9 cellular contexts compared by ENCODE assay signal in genomic region chr17:27380551-27380950, GRCh38.
DNase-seq lines count a peak whose midpoint lies in the region; ATAC-seq and TF ChIP-seq lines count a peak whose summit lies in the region.
"Had no signal": no experiment of that assay in that cellular context is flagged by ENCODE, and none has a peak within 500 bp of the region (broad histone marks: within the 10 kb centered on the region; RNA-seq: fewer than 3 reads in every experiment).

No MANE protein-coding gene starts in this region.

- no peaks in the 10 kb centered on the region for H3K36me3 ChIP-seq in neuron (ENCODE audit: insufficient read depth, low read length)
- no peaks in the 10 kb centered on the region for H3K36me3 ChIP-seq in tibial artery

- peak overlapping the region; percentile 58 to 86 for H3K27ac ChIP-seq in coronary artery
- peak overlapping the region; percentile 60 to 73 for H3K27ac ChIP-seq in tibial artery

- intact Hi-C loops in tibial artery (cut with DNase I; ENCODE audit: low total_unique reads) = loop anchor here (10.0 kb wide), 1 partner anchor 54 kb away; no protein-coding TSS in a partner anchor

- peak overlapping the region; percentile 70 for H3K4me3 ChIP-seq in coronary artery
- no peak overlapping the region for H3K4me3 ChIP-seq in neuron (ENCODE audit: low read length)
- peak overlapping the region; percentile 31 to 44 for H3K4me3 ChIP-seq in tibial artery

- TF ChIP-seq CTCF in coronary artery (IDR thresholded peaks at IDR 0.05) = no peak
- TF ChIP-seq CTCF in tibial artery (IDR thresholded peaks at IDR 0.05) = no peak

- ATAC-seq in HG02840 (IDR thresholded peaks at IDR 0.05; ENCODE audit: low FRiP score, unreplicated experiment) = no peak

- no peaks in the 10 kb centered on the region for H3K27me3 ChIP-seq in neuron (ENCODE audit: insufficient read depth, low read length)
- H3K27me3 ChIP-seq in tibial artery = no peaks in the 10 kb centered on the region

- H2AFZ ChIP-seq in neuron (ENCODE audit: low read depth, low read length) = peak overlapping the region; percentile 87

- no peaks in the 10 kb centered on the region for H3K9me3 ChIP-seq in neuron (ENCODE audit: low read length)
- no peaks in the 10 kb centered on the region for H3K9me3 ChIP-seq in tibial artery

- in situ Hi-C loops in ACHN (cut with HindIII; ENCODE audit: low pct_ligation_motif_present, low pct_unique_long_range_greater_than_20kb, low sequenced_read_pairs) = no loop called here

- peaks cover 11% of the 10 kb centered on the region for H3K4me1 ChIP-seq in neuron (ENCODE audit: insufficient read depth, low read length)
- peaks cover 0 to 39% (median 25%) of the 10 kb centered on the region in 4 donors for H3K4me1 ChIP-seq in tibial artery

- DNase-seq in NCI-H748 (lab: John Stamatoyannopoulos, UW; ENCODE audit: unreplicated experiment) (peak; percentile 56), NCI-H748 treated with DMSO at 0.1 percent for 48 hours (lab: John Stamatoyannopoulos, UW) (no peak), coronary artery (ENCODE audit: low spot score) (no peak), tibial artery (no peak), ACHN (no peak)
- DNase-seq in effector CD4-positive, alpha-beta T cell = no peak
- DNase-seq: NCI-H1694 had no signal
